ENCODE assay signal across 1 cellular context in genomic region chr16:28950648-28951409, GRCh38.
TF ChIP-seq lines count a peak whose summit lies in the region.

Gene NFATC2IP, plus strand, starts transcription at chr16:28950937. Its CDS starts 75 bp downstream, at chr16:28951012.

TF ChIP-seq in K562, 482 proteins besides CTCF, POLR2A, EP300 and RAD21 (continued from another document and continues in another):
- TF ChIP-seq PATZ1 (CRISPR knock-in tag; IDR thresholded peaks at IDR 0.05; ENCODE audit: borderline replicate concordance) (no peak), ZBTB9 (CRISPR knock-in tag; IDR thresholded peaks at IDR 0.05) (no peak), HDAC6 (IDR thresholded peaks at IDR 0.05; ENCODE audit: low read depth, low read length) (no peak), MCM2 (IDR thresholded peaks at IDR 0.05; ENCODE audit: low read depth) (no peak), THRB (CRISPR knock-in tag; conservative IDR thresholded peaks at IDR 0.05) (no peak), ATF2 (CRISPR knock-in tag; IDR thresholded peaks at IDR 0.05) (no peak), HINFP (tag; conservative IDR thresholded peaks at IDR 0.05; ENCODE audit: low read depth) (no peak), MITF (IDR thresholded peaks at IDR 0.05) (no peak), PHB (CRISPR knock-in tag; IDR thresholded peaks at IDR 0.05) (no peak; the same call in 1 of the 2 replicates), GATAD2A (IDR thresholded peaks at IDR 0.05) (0 out of 2 replicates have a peak, but pooled peaks have one; percentile 30), FOXJ3 (CRISPR knock-in tag; IDR thresholded peaks at IDR 0.05) (no peak), NFYB (IDR thresholded peaks at IDR 0.05; ENCODE audit: extremely low read depth, insufficient read length) (peak; percentile 88), ELK3 (CRISPR knock-in tag; IDR thresholded peaks at IDR 0.05) (no peak), ZNF134 (CRISPR knock-in tag; conservative IDR thresholded peaks at IDR 0.05) (no peak), HMGXB4 (CRISPR knock-in tag; IDR thresholded peaks at IDR 0.05) (no peak), ZNF586 (CRISPR knock-in tag; conservative IDR thresholded peaks at IDR 0.05) (no peak), MED1 (CRISPR knock-in tag; IDR thresholded peaks at IDR 0.05; ENCODE audit: borderline replicate concordance) (no peak), FOXA1 (IDR thresholded peaks at IDR 0.05; ENCODE audit: borderline replicate concordance) (no peak), CBFB (CRISPR knock-in tag; IDR thresholded peaks at IDR 0.05) (no peak), MTA3 (IDR thresholded peaks at IDR 0.05; ENCODE audit: borderline replicate concordance) (peak; percentile 77; the same call in 1 of the 2 replicates), ATF1 (CRISPR knock-in tag; IDR thresholded peaks at IDR 0.05) (0 out of 2 replicates have a peak, but pooled peaks have one; percentile 37), ATF1 (tag; IDR thresholded peaks at IDR 0.05) (peak; percentile 94), ZNF232 (CRISPR knock-in tag; IDR thresholded peaks at IDR 0.05) (0 out of 2 replicates have a peak, but pooled peaks have one; percentile 19), STAG1 (CRISPR knock-in tag; IDR thresholded peaks at IDR 0.05; ENCODE audit: borderline replicate concordance) (no peak), E2F1 (CRISPR knock-in tag; IDR thresholded peaks at IDR 0.05) (peak; percentile 97), RNF219 (CRISPR knock-in tag; IDR thresholded peaks at IDR 0.05) (no peak), MYNN (IDR thresholded peaks at IDR 0.05) (no peak), MYNN (CRISPR knock-in tag; IDR thresholded peaks at IDR 0.05) (no peak), MCM3 (IDR thresholded peaks at IDR 0.05) (no peak), MTA1 (IDR thresholded peaks at IDR 0.05; ENCODE audit: borderline replicate concordance) (no peak), EP400 (IDR thresholded peaks at IDR 0.05) (peak; percentile 85), TBP (optimal IDR thresholded peaks at IDR 0.05; ENCODE audit: low read depth, low read length) (peak; percentile 83), ILF3 (IDR thresholded peaks at IDR 0.05; ENCODE audit: borderline replicate concordance) (no peak), ELK1 (CRISPR knock-in tag; IDR thresholded peaks at IDR 0.05) (no peak), TGIF2 (CRISPR knock-in tag; IDR thresholded peaks at IDR 0.05) (no peak), ZMIZ1 (IDR thresholded peaks at IDR 0.05; ENCODE audit: low read depth in 2 of 2, low read length in 2 of 2) (peak in 1 of 2 experiments; percentile 35; a peak in 1 of 4 replicates), ZNF507 (tag; conservative IDR thresholded peaks at IDR 0.05) (no peak), EHMT2 (IDR thresholded peaks at IDR 0.05) (no peak)
